Comparison of ENCODE assay signal across 7 cellular contexts in the genomic region with DNA sequence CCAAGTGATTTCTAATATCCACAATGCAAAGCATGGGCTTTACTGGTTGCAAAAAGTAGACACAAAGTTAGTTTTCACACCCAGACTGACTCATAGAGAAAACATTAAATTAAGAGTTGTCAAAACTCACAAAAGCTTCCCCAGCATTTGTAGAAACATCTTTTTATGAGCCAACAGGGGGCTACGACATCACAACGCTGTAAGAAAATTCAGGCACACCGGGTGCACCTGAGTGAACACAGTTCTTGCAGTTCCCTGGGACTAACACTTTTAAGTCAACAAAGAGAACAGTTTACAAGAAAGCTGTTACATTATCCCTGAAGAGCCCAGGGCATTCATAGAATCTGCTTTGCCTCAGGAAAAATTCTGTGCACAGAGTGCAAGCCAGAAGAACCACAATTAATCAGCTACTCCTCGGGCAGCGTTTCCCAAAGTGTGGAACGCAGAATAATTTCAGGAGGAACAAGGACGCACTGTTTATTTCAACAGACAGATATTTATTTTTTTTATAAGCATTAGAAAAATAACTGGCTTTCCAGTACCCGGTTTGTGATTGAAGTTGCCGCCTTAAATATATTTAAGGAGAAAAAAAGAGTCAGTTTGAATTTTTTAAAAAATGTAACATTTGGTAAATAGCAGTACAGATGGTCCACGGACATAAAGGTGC. TPM values are rescaled to one million over a fixed set of nuclear protein-coding genes. Genes with fewer than 3 reads are reported as not detected.
A peak's percentile ranks its signal among the peaks of the same experiment; 100 is the strongest.
DNase-seq lines count a peak whose midpoint lies in the region; ATAC-seq and TF ChIP-seq lines count a peak whose summit lies in the region.

No MANE protein-coding gene starts in this region.

- H3K27me3 Mint-ChIP-seq in chondrocyte (ENCODE audit: low read depth), result no peaks in the 10 kb centered on the region

- peak overlapping the region; percentile 68 for H3K4me3 ChIP-seq in mononuclear cell (ENCODE audit: low read length)

- H3K4me1 Mint-ChIP-seq in chondrocyte (ENCODE audit: low read depth), result peaks cover 56% of the 10 kb centered on the region

- no peaks in the 10 kb centered on the region for H3K9me3 Mint-ChIP-seq in chondrocyte (ENCODE audit: low read depth)

- no peak for ATAC-seq in HG02981 (IDR thresholded peaks at IDR 0.05; ENCODE audit: unreplicated experiment)

- peak overlapping the region; percentile 85 for H3K4me3 Mint-ChIP-seq in chondrocyte (ENCODE audit: unreplicated experiment)

- peak; percentile 26 for DNase-seq in GM10266 (ENCODE audit: extremely low spot score)
- peak; percentile 27 for DNase-seq in NCI-H146 (lab: John Stamatoyannopoulos, UW)
- DNase-seq in chondrocyte (ENCODE audit: low spot score), result no peak
- DNase-seq in posterior cingulate gyrus, result no peak
- DNase-seq in 8988T, result no peak

- peak overlapping the region; percentile 95 for H3K27ac Mint-ChIP-seq in chondrocyte (ENCODE audit: unreplicated experiment)

- peaks cover 44% of the 10 kb centered on the region for H3K4me1 ChIP-seq in mononuclear cell (ENCODE audit: insufficient read depth, low read length)

- no peaks in the 10 kb centered on the region for H3K36me3 Mint-ChIP-seq in chondrocyte (ENCODE audit: low read depth)

- TF ChIP-seq CTCF in GM10266 (IDR thresholded peaks at IDR 0.05; ENCODE audit: control insufficient read depth, insufficient read depth, low read depth, missing control alignments) (no peak), chondrocyte (IDR thresholded peaks at IDR 0.05) (peak; percentile 37)

- no peaks in the 10 kb centered on the region for H3K27me3 ChIP-seq in mononuclear cell (ENCODE audit: insufficient read depth, low read length)

- intact Hi-C loops in posterior cingulate gyrus (cut with DNase I), result loop anchor here (2.0 kb wide), 2 partner anchors 66 to 116 kb away; a partner anchor contains a TSS

- no peaks in the 10 kb centered on the region for H3K9me3 ChIP-seq in mononuclear cell (ENCODE audit: low read depth, low read length)

RNA-seq across cellular contexts. Expression of a gene that starts 1.2 kb away (rescaled TPM):
- total RNA-seq in chondrocyte (25.1 to 27.3 TPM (median 26.2 TPM) in 3 replicates), mononuclear cell (15.6 TPM)

RNA-seq across cellular contexts. Expression of a gene that starts 29.6 kb away (rescaled TPM):
- total RNA-seq in chondrocyte, result 2.4 to 2.5 TPM in 2 of 3 replicates, not detected in the other
- total RNA-seq in mononuclear cell, result 10.2 TPM

RNA-seq across cellular contexts. Expression of a gene that starts 59.5 kb away (rescaled TPM):
- total RNA-seq in chondrocyte (0.89 to 2.1 TPM (median 1.9 TPM) in 3 replicates), mononuclear cell (0.10 TPM)

Comparison
In these comparisons a context has a peak if more than half of its experiments do, and no peak if none do; other contexts are left out.
1. DNase-seq: peak in GM10266 (single experiment) and NCI-H146 (single experiment); none in chondrocyte (single experiment), posterior cingulate gyrus (0 of 10) and 8988T (single experiment).